In genomic region chr4:103046416-103047290, GRCh38 we compare ENCODE assay signal across 9 cellular contexts. TPM values are rescaled to one million over a fixed set of nuclear protein-coding genes. Genes with fewer than 3 reads are reported as not detected.
DNase-seq lines count a peak whose midpoint lies in the region; ATAC-seq and TF ChIP-seq lines count a peak whose summit lies in the region.
"Had no signal": no experiment of that assay in that cellular context is flagged by ENCODE, and none has a peak within 500 bp of the region (broad histone marks: within the 10 kb centered on the region; RNA-seq: fewer than 3 reads in every experiment).

No MANE protein-coding gene starts in this region.

- no peaks in the 10 kb centered on the region for H3F3A ChIP-seq in MM.1S (ENCODE audit: insufficient read depth, low read length)

- H3K4me2 ChIP-seq in MM.1S (ENCODE audit: low read depth, low read length), result no peak overlapping the region

- H3K36me3 ChIP-seq in MM.1S (replicated peaks; ENCODE audit: insufficient read depth, low read length) (0 out of 2 replicates have a peak, but pooled peaks cover 3% of the 10 kb centered on the region), esophagus squamous epithelium (peaks cover 0 to 38% (median 0%) of the 10 kb centered on the region in 3 donors)

- H3K4me1 ChIP-seq in MM.1S (ENCODE audit: low read length), result no peaks in the 10 kb centered on the region
- no peaks in the 10 kb centered on the region for H3K4me1 ChIP-seq in esophagus squamous epithelium

- ATAC-seq in activated CD4-positive, alpha-beta T cell treated with anti-CD3 and anti-CD28 coated beads for 36 hours, result peak; percentile 96

- no peaks in the 10 kb centered on the region for H3K79me2 ChIP-seq in MM.1S (ENCODE audit: low read length)

- no peak overlapping the region for H3K4me3 Mint-ChIP-seq in activated CD4-positive, alpha-beta T cell treated with anti-CD3 and anti-CD28 coated beads for 36 hours
- no peak overlapping the region for H3K4me3 Mint-ChIP-seq in nephron progenitor cell

- H2AFZ ChIP-seq in MM.1S (ENCODE audit: low read length), result no peak overlapping the region

- POLR2A ChIA-PET in AG04449 (lab: Yijun Ruan, JAX), result no interaction called here
- POLR2A ChIA-PET in activated CD4-positive, alpha-beta T cell treated with anti-CD3 and anti-CD28 coated beads for 36 hours (lab: Charles Lee), result no interaction called here

- H3K27ac Mint-ChIP-seq in activated CD4-positive, alpha-beta T cell treated with anti-CD3 and anti-CD28 coated beads for 36 hours, result no peak overlapping the region
- H3K27ac Mint-ChIP-seq in nephron progenitor cell, result no peak overlapping the region

- intact Hi-C loops in activated CD4-positive, alpha-beta T cell treated with anti-CD3 and anti-CD28 coated beads for 36 hours (cut with DNase I, micrococcal nuclease), result loop anchor here (1.0 to 2.0 kb wide), 2 partner anchors 45 to 52 kb away; partner anchors contain the start of gene BDH2 (in 2 of the 2)
- intact Hi-C loops in esophagus squamous epithelium (cut with DNase I), result no loop called here

- no peaks in the 10 kb centered on the region for H3K9me2 ChIP-seq in MM.1S (replicated peaks; ENCODE audit: insufficient read depth, low read length)

- no peaks in the 10 kb centered on the region for H3K27me3 Mint-ChIP-seq in activated CD4-positive, alpha-beta T cell treated with anti-CD3 and anti-CD28 coated beads for 36 hours
- H3K27me3 Mint-ChIP-seq in nephron progenitor cell (ENCODE audit: low read depth, poor library complexity), result no peaks in the 10 kb centered on the region

- no peak for DNase-seq in AG04449 (ENCODE audit: low read depth, low spot score)
- no peak for DNase-seq in HFF-Myc (ENCODE audit: extremely low read depth, low read depth)
- peak; percentile 56 for DNase-seq in MM.1S
- DNase-seq in activated CD4-positive, alpha-beta T cell treated with anti-CD3 and anti-CD28 coated beads for 36 hours, result peak; percentile 49
- DNase-seq in esophagus squamous epithelium (lab: John Stamatoyannopoulos, UW), result no peak
- peak; percentile 21 for DNase-seq in nephron progenitor cell
- no peak for DNase-seq in NCI-H2107 treated with DMSO at 0.1 percent for 48 hours (lab: John Stamatoyannopoulos, UW; ENCODE audit: unreplicated experiment)

- peaks cover 40% of the 10 kb centered on the region for H3K36me3 Mint-ChIP-seq in activated CD4-positive, alpha-beta T cell treated with anti-CD3 and anti-CD28 coated beads for 36 hours (ENCODE audit: low read depth)
- peaks cover 22% of the 10 kb centered on the region for H3K36me3 Mint-ChIP-seq in nephron progenitor cell (ENCODE audit: low read depth)

- no peaks in the 10 kb centered on the region for H3K9me3 Mint-ChIP-seq in activated CD4-positive, alpha-beta T cell treated with anti-CD3 and anti-CD28 coated beads for 36 hours (ENCODE audit: low read depth)
- no peaks in the 10 kb centered on the region for H3K9me3 Mint-ChIP-seq in nephron progenitor cell

- CTCF ChIA-PET in AG04449 (lab: Yijun Ruan, JAX), result interaction anchor here (0.7 to 3.1 kb wide), 15 partner anchors 9 to 426 kb away, joined by 3 to 15 read pairs (median 5); partner anchors contain the start of gene SLC9B2
- CTCF ChIA-PET in activated CD4-positive, alpha-beta T cell treated with anti-CD3 and anti-CD28 coated beads for 36 hours (lab: Charles Lee), result interaction anchor here (0.6 to 5.0 kb wide), 10 partner anchors 11 to 608 kb away, joined by 3 to 66 read pairs (median 5); partner anchors contain the start of gene BDH2

- H3K9ac ChIP-seq in MM.1S (ENCODE audit: low read length), result no peak overlapping the region

- TF ChIP-seq CTCF in AG04449 (IDR thresholded peaks at IDR 0.05; ENCODE audit: insufficient read depth, low read length, missing control alignments), result peak; percentile 70
- peak; percentile 78 for TF ChIP-seq CTCF in GM12873 (IDR thresholded peaks at IDR 0.05; ENCODE audit: insufficient read depth, low read depth, low read length, missing control alignments)
- TF ChIP-seq CTCF in HFF-Myc (IDR thresholded peaks at IDR 0.05; ENCODE audit: low read depth, low read length, missing control alignments), result peak; percentile 80
- TF ChIP-seq CTCF in MM.1S (IDR thresholded peaks at IDR 0.05; ENCODE audit: low read length), result peak; percentile 80
- peak in 5 of 6 experiments; percentile 38 to 60 (median 49) for TF ChIP-seq CTCF in esophagus squamous epithelium (IDR thresholded peaks at IDR 0.05)
- peak; percentile 66 for TF ChIP-seq CTCF in nephron progenitor cell (IDR thresholded peaks at IDR 0.05)

- H3K27me3 ChIP-seq in MM.1S (replicated peaks; ENCODE audit: insufficient read depth, low read length) (no peaks in the 10 kb centered on the region), esophagus squamous epithelium (no peaks in the 10 kb centered on the region)

- WGBS in esophagus squamous epithelium, 2 donors, result 44 to 53% methylated on average over 5 of the region's 5 CpGs

- no peak overlapping the region for H3K4me3 ChIP-seq in AG04449 (ENCODE audit: low read depth, low read length)
- H3K4me3 ChIP-seq in HFF-Myc (replicated peaks; ENCODE audit: low read depth, low read length), result no peak overlapping the region
- no peak overlapping the region for H3K4me3 ChIP-seq in MM.1S (ENCODE audit: low read length)
- H3K4me3 ChIP-seq in esophagus squamous epithelium, result no peak overlapping the region
- H3K4me3 ChIP-seq: skin epidermis had no signal

- TF ChIP-seq POLR2A in esophagus squamous epithelium (IDR thresholded peaks at IDR 0.05), result no peak

- H3K4me1 Mint-ChIP-seq in activated CD4-positive, alpha-beta T cell treated with anti-CD3 and anti-CD28 coated beads for 36 hours, result peaks cover 10% of the 10 kb centered on the region
- H3K4me1 Mint-ChIP-seq in nephron progenitor cell, result no peaks in the 10 kb centered on the region

- H3K27ac ChIP-seq in MM.1S (ENCODE audit: low read length) (no peak overlapping the region), esophagus squamous epithelium (no peak overlapping the region)
- H3K27ac ChIP-seq: skin epidermis had no signal

- H3K9me3 ChIP-seq in MM.1S (replicated peaks; ENCODE audit: insufficient read depth, low read length) (no peaks in the 10 kb centered on the region), esophagus squamous epithelium (no peaks in the 10 kb centered on the region)

- no peaks in the 10 kb centered on the region for H4K20me1 ChIP-seq in MM.1S (ENCODE audit: insufficient read depth, low read length)

RNA-seq across cellular contexts. Expression of gene SLC9B1, which starts 27.1 kb away (rescaled TPM):
- total RNA-seq in activated CD4-positive, alpha-beta T cell treated with anti-CD3 and anti-CD28 coated beads for 36 hours, result 1 to 10 TPM; 1.8 to 3.7 TPM
- under 1 TPM in 2 of 4 donors, not detected in 2; 0.49 to 0.76 TPM for total RNA-seq in esophagus squamous epithelium

RNA-seq across cellular contexts. Expression of gene SLC9B2, which starts 29.9 kb away (rescaled TPM):
- total RNA-seq in activated CD4-positive, alpha-beta T cell treated with anti-CD3 and anti-CD28 coated beads for 36 hours, result 10 to 100 TPM; 30.6 to 31.2 TPM
- 10 to 100 TPM in 2 of 4 donors, 1 to 10 TPM in 2; 5.0 to 12.6 (median 8.9) TPM for total RNA-seq in esophagus squamous epithelium

RNA-seq across cellular contexts. Expression of gene BDH2, which starts 53.0 kb away (rescaled TPM):
- total RNA-seq in activated CD4-positive, alpha-beta T cell treated with anti-CD3 and anti-CD28 coated beads for 36 hours, result 10 to 100 TPM; 12.7 to 14.8 TPM
- total RNA-seq in esophagus squamous epithelium, result 10 to 100 TPM; 16.4 to 47.1 (median 32.2) TPM

Comparison
In these comparisons a context has a peak if more than half of its experiments do, and no peak if none do; other contexts are left out.
1. DNase-seq: peak in MM.1S (single experiment), activated CD4-positive, alpha-beta T cell treated with anti-CD3 and anti-CD28 coated beads for 36 hours (single experiment) and nephron progenitor cell (single experiment); none in AG04449 (single experiment), HFF-Myc (single experiment), esophagus squamous epithelium (single experiment) and NCI-H2107 treated with DMSO at 0.1 percent for 48 hours (single experiment).
2. Peak in every context shown above with its lines, with median percentiles within 50 percentile points of each other: CTCF ChIP-seq.